Comparison of ENCODE assay signal across 1 cellular context in the genomic region with DNA sequence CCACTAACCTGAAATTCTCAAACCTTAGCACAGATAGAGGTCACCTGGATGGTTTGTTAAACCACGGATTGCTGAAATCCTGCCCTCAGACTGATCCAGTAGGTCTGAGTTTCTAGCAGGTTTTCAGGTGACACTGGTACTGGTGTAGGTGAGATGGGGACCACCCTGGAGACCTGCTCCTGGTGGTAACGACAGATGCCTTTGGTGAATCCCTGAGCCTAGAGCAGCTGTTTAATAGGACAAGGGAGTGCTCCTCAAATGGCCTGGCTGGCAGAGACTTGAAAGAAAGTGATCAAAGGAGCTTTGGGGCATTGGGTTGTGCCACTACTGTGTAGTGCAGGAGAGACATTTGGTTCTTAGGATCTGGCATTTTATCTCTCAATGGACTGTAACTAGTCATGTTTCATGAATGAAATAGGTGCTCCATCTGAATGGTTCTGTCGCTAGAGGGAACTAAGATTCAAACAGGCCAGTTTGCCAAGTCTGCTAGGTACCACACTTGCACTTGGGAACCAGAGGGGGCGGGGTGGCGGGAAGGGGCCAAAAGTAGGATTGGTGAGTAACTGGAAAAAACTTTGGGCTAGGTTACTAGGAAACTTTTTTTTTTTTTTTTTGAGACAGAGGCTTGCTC.
TF ChIP-seq lines count a peak whose summit lies in the region.

No MANE protein-coding gene starts in this region.

TF ChIP-seq in WTC11, 78 proteins besides CTCF, POLR2A, EP300 and RAD21 (continued from another document and continues in another):
- TF ChIP-seq, protein P1, sequence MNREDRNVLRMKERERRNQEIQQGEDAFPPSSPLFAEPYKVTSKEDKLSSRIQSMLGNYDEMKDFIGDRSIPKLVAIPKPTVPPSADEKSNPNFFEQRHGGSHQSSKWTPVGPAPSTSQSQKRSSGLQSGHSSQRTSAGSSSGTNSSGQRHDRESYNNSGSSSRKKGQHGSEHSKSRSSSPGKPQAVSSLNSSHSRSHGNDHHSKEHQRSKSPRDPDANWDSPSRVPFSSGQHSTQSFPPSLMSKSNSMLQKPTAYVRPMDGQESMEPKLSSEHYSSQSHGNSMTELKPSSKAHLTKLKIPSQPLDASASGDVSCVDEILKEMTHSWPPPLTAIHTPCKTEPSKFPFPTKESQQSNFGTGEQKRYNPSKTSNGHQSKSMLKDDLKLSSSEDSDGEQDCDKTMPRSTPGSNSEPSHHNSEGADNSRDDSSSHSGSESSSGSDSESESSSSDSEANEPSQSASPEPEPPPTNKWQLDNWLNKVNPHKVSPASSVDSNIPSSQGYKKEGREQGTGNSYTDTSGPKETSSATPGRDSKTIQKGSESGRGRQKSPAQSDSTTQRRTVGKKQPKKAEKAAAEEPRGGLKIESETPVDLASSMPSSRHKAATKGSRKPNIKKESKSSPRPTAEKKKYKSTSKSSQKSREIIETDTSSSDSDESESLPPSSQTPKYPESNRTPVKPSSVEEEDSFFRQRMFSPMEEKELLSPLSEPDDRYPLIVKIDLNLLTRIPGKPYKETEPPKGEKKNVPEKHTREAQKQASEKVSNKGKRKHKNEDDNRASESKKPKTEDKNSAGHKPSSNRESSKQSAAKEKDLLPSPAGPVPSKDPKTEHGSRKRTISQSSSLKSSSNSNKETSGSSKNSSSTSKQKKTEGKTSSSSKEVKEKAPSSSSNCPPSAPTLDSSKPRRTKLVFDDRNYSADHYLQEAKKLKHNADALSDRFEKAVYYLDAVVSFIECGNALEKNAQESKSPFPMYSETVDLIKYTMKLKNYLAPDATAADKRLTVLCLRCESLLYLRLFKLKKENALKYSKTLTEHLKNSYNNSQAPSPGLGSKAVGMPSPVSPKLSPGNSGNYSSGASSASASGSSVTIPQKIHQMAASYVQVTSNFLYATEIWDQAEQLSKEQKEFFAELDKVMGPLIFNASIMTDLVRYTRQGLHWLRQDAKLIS (CRISPR knock-in tag; IDR thresholded peaks at IDR 0.05; ENCODE audit: borderline replicate concordance): no peak
- TF ChIP-seq E2F1 (CRISPR knock-in tag; IDR thresholded peaks at IDR 0.05) (no peak), NFE2L1 (CRISPR knock-in tag; IDR thresholded peaks at IDR 0.05) (no peak), NFATC4 (CRISPR knock-in tag; IDR thresholded peaks at IDR 0.05) (peak; percentile 89), ERG (CRISPR knock-in tag; IDR thresholded peaks at IDR 0.05) (0 out of 2 replicates have a peak, but pooled peaks have one; percentile 20), ZSCAN18 (CRISPR knock-in tag; IDR thresholded peaks at IDR 0.05) (no peak), ZNF263 (CRISPR knock-in tag; IDR thresholded peaks at IDR 0.05; ENCODE audit: low read depth) (no peak), ZNF219 (CRISPR knock-in tag; IDR thresholded peaks at IDR 0.05; ENCODE audit: borderline replicate concordance) (no peak), SOX15 (CRISPR knock-in tag; IDR thresholded peaks at IDR 0.05) (no peak), KAT7 (CRISPR knock-in tag; IDR thresholded peaks at IDR 0.05; ENCODE audit: borderline replicate concordance) (no peak), NR1H2 (CRISPR knock-in tag; IDR thresholded peaks at IDR 0.05) (no peak), TEAD4 (CRISPR knock-in tag; IDR thresholded peaks at IDR 0.05) (no peak), ZBTB21 (CRISPR knock-in tag; IDR thresholded peaks at IDR 0.05; ENCODE audit: borderline replicate concordance) (no peak), MLX (CRISPR knock-in tag; IDR thresholded peaks at IDR 0.05) (no peak), MYBL2 (CRISPR knock-in tag; IDR thresholded peaks at IDR 0.05) (no peak), IRF2 (CRISPR knock-in tag; IDR thresholded peaks at IDR 0.05; ENCODE audit: borderline replicate concordance, low read depth) (no peak), JAZF1 (CRISPR knock-in tag; IDR thresholded peaks at IDR 0.05) (no peak), ZNF416 (CRISPR knock-in tag; IDR thresholded peaks at IDR 0.05) (no peak), FOXK1 (CRISPR knock-in tag; IDR thresholded peaks at IDR 0.05) (no peak), ZNF138 (CRISPR knock-in tag; conservative IDR thresholded peaks at IDR 0.05) (no peak), FOXP1 (CRISPR knock-in tag; IDR thresholded peaks at IDR 0.05; ENCODE audit: borderline replicate concordance) (no peak), ZNF671 (CRISPR knock-in tag; IDR thresholded peaks at IDR 0.05) (peak; percentile 87; the same call in 1 of the 2 replicates), NR2C2 (CRISPR knock-in tag; IDR thresholded peaks at IDR 0.05) (no peak), NFYB (CRISPR knock-in tag; conservative IDR thresholded peaks at IDR 0.05; ENCODE audit: low read depth) (no peak)
- TF ChIP-seq, protein P2, sequence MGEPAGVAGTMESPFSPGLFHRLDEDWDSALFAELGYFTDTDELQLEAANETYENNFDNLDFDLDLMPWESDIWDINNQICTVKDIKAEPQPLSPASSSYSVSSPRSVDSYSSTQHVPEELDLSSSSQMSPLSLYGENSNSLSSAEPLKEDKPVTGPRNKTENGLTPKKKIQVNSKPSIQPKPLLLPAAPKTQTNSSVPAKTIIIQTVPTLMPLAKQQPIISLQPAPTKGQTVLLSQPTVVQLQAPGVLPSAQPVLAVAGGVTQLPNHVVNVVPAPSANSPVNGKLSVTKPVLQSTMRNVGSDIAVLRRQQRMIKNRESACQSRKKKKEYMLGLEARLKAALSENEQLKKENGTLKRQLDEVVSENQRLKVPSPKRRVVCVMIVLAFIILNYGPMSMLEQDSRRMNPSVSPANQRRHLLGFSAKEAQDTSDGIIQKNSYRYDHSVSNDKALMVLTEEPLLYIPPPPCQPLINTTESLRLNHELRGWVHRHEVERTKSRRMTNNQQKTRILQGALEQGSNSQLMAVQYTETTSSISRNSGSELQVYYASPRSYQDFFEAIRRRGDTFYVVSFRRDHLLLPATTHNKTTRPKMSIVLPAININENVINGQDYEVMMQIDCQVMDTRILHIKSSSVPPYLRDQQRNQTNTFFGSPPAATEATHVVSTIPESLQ (CRISPR knock-in tag; IDR thresholded peaks at IDR 0.05): no peak
- TF ChIP-seq, protein P3, sequence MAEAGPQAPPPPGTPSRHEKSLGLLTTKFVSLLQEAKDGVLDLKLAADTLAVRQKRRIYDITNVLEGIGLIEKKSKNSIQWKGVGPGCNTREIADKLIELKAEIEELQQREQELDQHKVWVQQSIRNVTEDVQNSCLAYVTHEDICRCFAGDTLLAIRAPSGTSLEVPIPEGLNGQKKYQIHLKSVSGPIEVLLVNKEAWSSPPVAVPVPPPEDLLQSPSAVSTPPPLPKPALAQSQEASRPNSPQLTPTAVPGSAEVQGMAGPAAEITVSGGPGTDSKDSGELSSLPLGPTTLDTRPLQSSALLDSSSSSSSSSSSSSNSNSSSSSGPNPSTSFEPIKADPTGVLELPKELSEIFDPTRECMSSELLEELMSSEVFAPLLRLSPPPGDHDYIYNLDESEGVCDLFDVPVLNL (CRISPR knock-in tag; IDR thresholded peaks at IDR 0.05; ENCODE audit: borderline replicate concordance, low read depth): no peak
- TF ChIP-seq, protein P4, sequence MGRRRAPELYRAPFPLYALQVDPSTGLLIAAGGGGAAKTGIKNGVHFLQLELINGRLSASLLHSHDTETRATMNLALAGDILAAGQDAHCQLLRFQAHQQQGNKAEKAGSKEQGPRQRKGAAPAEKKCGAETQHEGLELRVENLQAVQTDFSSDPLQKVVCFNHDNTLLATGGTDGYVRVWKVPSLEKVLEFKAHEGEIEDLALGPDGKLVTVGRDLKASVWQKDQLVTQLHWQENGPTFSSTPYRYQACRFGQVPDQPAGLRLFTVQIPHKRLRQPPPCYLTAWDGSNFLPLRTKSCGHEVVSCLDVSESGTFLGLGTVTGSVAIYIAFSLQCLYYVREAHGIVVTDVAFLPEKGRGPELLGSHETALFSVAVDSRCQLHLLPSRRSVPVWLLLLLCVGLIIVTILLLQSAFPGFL (CRISPR knock-in tag; IDR thresholded peaks at IDR 0.05; ENCODE audit: borderline replicate concordance): no peak
- TF ChIP-seq, protein P5, sequence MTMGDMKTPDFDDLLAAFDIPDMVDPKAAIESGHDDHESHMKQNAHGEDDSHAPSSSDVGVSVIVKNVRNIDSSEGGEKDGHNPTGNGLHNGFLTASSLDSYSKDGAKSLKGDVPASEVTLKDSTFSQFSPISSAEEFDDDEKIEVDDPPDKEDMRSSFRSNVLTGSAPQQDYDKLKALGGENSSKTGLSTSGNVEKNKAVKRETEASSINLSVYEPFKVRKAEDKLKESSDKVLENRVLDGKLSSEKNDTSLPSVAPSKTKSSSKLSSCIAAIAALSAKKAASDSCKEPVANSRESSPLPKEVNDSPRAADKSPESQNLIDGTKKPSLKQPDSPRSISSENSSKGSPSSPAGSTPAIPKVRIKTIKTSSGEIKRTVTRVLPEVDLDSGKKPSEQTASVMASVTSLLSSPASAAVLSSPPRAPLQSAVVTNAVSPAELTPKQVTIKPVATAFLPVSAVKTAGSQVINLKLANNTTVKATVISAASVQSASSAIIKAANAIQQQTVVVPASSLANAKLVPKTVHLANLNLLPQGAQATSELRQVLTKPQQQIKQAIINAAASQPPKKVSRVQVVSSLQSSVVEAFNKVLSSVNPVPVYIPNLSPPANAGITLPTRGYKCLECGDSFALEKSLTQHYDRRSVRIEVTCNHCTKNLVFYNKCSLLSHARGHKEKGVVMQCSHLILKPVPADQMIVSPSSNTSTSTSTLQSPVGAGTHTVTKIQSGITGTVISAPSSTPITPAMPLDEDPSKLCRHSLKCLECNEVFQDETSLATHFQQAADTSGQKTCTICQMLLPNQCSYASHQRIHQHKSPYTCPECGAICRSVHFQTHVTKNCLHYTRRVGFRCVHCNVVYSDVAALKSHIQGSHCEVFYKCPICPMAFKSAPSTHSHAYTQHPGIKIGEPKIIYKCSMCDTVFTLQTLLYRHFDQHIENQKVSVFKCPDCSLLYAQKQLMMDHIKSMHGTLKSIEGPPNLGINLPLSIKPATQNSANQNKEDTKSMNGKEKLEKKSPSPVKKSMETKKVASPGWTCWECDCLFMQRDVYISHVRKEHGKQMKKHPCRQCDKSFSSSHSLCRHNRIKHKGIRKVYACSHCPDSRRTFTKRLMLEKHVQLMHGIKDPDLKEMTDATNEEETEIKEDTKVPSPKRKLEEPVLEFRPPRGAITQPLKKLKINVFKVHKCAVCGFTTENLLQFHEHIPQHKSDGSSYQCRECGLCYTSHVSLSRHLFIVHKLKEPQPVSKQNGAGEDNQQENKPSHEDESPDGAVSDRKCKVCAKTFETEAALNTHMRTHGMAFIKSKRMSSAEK (CRISPR knock-in tag; IDR thresholded peaks at IDR 0.05; ENCODE audit: borderline replicate concordance): 0 out of 2 replicates have a peak, but pooled peaks have one; percentile 27
- TF ChIP-seq, protein P6, sequence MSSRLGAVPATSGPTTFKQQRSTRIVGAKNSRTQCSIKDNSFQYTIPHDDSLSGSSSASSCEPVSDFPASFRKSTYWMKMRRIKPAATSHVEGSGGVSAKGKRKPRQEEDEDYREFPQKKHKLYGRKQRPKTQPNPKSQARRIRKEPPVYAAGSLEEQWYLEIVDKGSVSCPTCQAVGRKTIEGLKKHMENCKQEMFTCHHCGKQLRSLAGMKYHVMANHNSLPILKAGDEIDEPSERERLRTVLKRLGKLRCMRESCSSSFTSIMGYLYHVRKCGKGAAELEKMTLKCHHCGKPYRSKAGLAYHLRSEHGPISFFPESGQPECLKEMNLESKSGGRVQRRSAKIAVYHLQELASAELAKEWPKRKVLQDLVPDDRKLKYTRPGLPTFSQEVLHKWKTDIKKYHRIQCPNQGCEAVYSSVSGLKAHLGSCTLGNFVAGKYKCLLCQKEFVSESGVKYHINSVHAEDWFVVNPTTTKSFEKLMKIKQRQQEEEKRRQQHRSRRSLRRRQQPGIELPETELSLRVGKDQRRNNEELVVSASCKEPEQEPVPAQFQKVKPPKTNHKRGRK (CRISPR knock-in tag; IDR thresholded peaks at IDR 0.05; ENCODE audit: borderline replicate concordance): no peak
- TF ChIP-seq, protein P7, sequence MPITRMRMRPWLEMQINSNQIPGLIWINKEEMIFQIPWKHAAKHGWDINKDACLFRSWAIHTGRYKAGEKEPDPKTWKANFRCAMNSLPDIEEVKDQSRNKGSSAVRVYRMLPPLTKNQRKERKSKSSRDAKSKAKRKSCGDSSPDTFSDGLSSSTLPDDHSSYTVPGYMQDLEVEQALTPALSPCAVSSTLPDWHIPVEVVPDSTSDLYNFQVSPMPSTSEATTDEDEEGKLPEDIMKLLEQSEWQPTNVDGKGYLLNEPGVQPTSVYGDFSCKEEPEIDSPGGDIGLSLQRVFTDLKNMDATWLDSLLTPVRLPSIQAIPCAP (CRISPR knock-in tag; IDR thresholded peaks at IDR 0.05): no peak
